Comparison of ENCODE assay signal across 33 cellular contexts in genomic region chr12:75294797-75295196, GRCh38. TPM values are rescaled to one million over a fixed set of nuclear protein-coding genes. Genes with fewer than 3 reads are reported as not detected.
"Had no signal": no experiment of that assay in that cellular context is flagged by ENCODE, and none has a peak within 500 bp of the region (broad histone marks: within the 10 kb centered on the region; RNA-seq: fewer than 3 reads in every experiment).

No MANE protein-coding gene starts in this region.

- H3K27ac ChIP-seq: ascending aorta, cardiac muscle cell, KMS-11, PC-9 had no signal

- H3K4me3 Mint-ChIP-seq: activated CD4-positive, alpha-beta T cell treated with anti-CD3 and anti-CD28 coated beads for 36 hours; activated CD4-positive, alpha-beta T cell treated with anti-CD3 and anti-CD28 coated beads, Interleukin-2, amount 10 ng/mL, durations not matched to agents 7 days and 5 days; activated CD8-positive, alpha-beta T cell treated with anti-CD3 and anti-CD28 coated beads, Interleukin-2, amount 10 ng/mL, durations not matched to agents 7 days and 5 days; activated naive CD4-positive, alpha-beta T cell treated with anti-CD3 and anti-CD28 coated beads, Interleukin-2, amount 50 U/mL, for 24 hours; activated naive CD8-positive, alpha-beta T cell treated with anti-CD3 and anti-CD28 coated beads, Interleukin-2, amount 10 ng/mL, durations not matched to agents 7 days and 5 days; activated T-cell treated with anti-CD3 and anti-CD28 coated beads, Interleukin-2, amount 50 U/mL, for 24 hours; central memory CD8-positive, alpha-beta T cell; T-helper 1 cell treated with Interleukin-12 subunit alpha and Interleukin-12 subunit beta and Interleukin-4 antibody, amounts not matched to agents 30 μg/mL and 1 μg/mL, for 36 hours; T-helper 2 cell treated with Interferon-gamma antibody and Interleukin-4, amounts not matched to agents 5 μg/mL and 100 μg/mL, for 36 hours had no signal

- H3K4me3 ChIP-seq: ascending aorta, cardiac muscle cell, PC-9 had no signal

- H3K36me3 ChIP-seq: ascending aorta, cardiac muscle cell had no signal

- H3K4me2 ChIP-seq: KMS-11, PC-9 had no signal

- H3K4me1 ChIP-seq: ascending aorta had no signal

- H2AFZ ChIP-seq: PC-9 had no signal

- H3K4me1 Mint-ChIP-seq: activated CD4-positive, alpha-beta T cell treated with anti-CD3 and anti-CD28 coated beads for 36 hours; activated CD4-positive, alpha-beta T cell treated with anti-CD3 and anti-CD28 coated beads, Interleukin-2, amount 10 ng/mL, durations not matched to agents 7 days and 5 days; activated naive CD4-positive, alpha-beta T cell treated with anti-CD3 and anti-CD28 coated beads, Interleukin-2, amount 50 U/mL, for 24 hours; central memory CD8-positive, alpha-beta T cell had no signal

- H3K36me3 Mint-ChIP-seq: activated naive CD4-positive, alpha-beta T cell treated with anti-CD3 and anti-CD28 coated beads, Interleukin-2, amount 50 U/mL, for 24 hours; activated naive CD8-positive, alpha-beta T cell treated with anti-CD3 and anti-CD28 coated beads, Interleukin-2, amount 10 ng/mL, durations not matched to agents 7 days and 5 days had no signal

- H3K27me3 ChIP-seq: ascending aorta, cardiac muscle cell had no signal

- ATAC-seq: activated CD4-positive, alpha-beta T cell treated with anti-CD3 and anti-CD28 coated beads for 36 hours; activated CD4-positive, CD25-positive, alpha-beta regulatory T cell treated with anti-CD3 and anti-CD28 coated beads, Interleukin-2, amount 50 U/mL, for 24 hours; activated CD8-positive, alpha-beta T cell treated with anti-CD3 and anti-CD28 coated beads, Interleukin-2, amount 10 ng/mL, durations not matched to agents 7 days and 5 days had no signal

- H3K27ac Mint-ChIP-seq: activated CD4-positive, alpha-beta T cell treated with anti-CD3 and anti-CD28 coated beads for 36 hours; activated CD4-positive, alpha-beta T cell treated with anti-CD3 and anti-CD28 coated beads, Interleukin-2, amount 10 ng/mL, durations not matched to agents 7 days and 5 days; activated CD8-positive, alpha-beta T cell treated with anti-CD3 and anti-CD28 coated beads, Interleukin-2, amount 10 ng/mL, durations not matched to agents 7 days and 5 days; activated naive CD4-positive, alpha-beta T cell treated with anti-CD3 and anti-CD28 coated beads, Interleukin-2, amount 50 U/mL, for 24 hours; activated naive CD8-positive, alpha-beta T cell treated with anti-CD3 and anti-CD28 coated beads, Interleukin-2, amount 10 ng/mL, durations not matched to agents 7 days and 5 days; activated T-cell treated with anti-CD3 and anti-CD28 coated beads, Interleukin-2, amount 50 U/mL, for 24 hours; activated T-helper 2 cell treated with anti-CD3 and anti-CD28 coated beads, Interferon-gamma antibody, Interleukin-2, Interleukin-4, amounts not matched to agents 10 μg/mL and 5 μg/mL and 100 μg/mL, durations not matched to agents 14 hours and 24 hours and 36 hours; T-helper 1 cell treated with Interleukin-12 subunit alpha and Interleukin-12 subunit beta and Interleukin-4 antibody, amounts not matched to agents 30 μg/mL and 1 μg/mL, for 36 hours; T-helper 2 cell treated with Interferon-gamma antibody and Interleukin-4, amounts not matched to agents 5 μg/mL and 100 μg/mL, for 36 hours had no signal

- H3K9me3 ChIP-seq: ascending aorta had no signal

- H3K9ac ChIP-seq: KMS-11 had no signal

- H3K27me3 Mint-ChIP-seq: activated CD4-positive, alpha-beta T cell treated with anti-CD3 and anti-CD28 coated beads for 36 hours; activated CD4-positive, alpha-beta T cell treated with anti-CD3 and anti-CD28 coated beads, Interleukin-2, amount 10 ng/mL, durations not matched to agents 7 days and 5 days; activated naive CD4-positive, alpha-beta T cell treated with anti-CD3 and anti-CD28 coated beads, Interleukin-2, amount 50 U/mL, for 24 hours; activated naive CD8-positive, alpha-beta T cell treated with anti-CD3 and anti-CD28 coated beads, Interleukin-2, amount 10 ng/mL, durations not matched to agents 7 days and 5 days; activated T-cell treated with anti-CD3 and anti-CD28 coated beads, Interleukin-2, amount 50 U/mL, for 24 hours; central memory CD8-positive, alpha-beta T cell had no signal

- DNase-seq: activated CD4-positive, alpha-beta T cell treated with anti-CD3 and anti-CD28 coated beads for 36 hours; activated CD4-positive, alpha-beta T cell treated with anti-CD3 and anti-CD28 coated beads, Interleukin-2, amount 10 ng/mL, durations not matched to agents 7 days and 5 days; activated CD4-positive, alpha-beta T cell treated with anti-CD3 and anti-CD28 coated beads, Interleukin-2, amount 50 U/mL, for 48 hours; activated CD8-positive, alpha-beta T cell treated with anti-CD3 and anti-CD28 coated beads, Interleukin-2, amount 10 ng/mL, durations not matched to agents 7 days and 5 days; activated gamma-delta T cell; activated naive CD4-positive, alpha-beta T cell treated with Interleukin-2 at 50 U/mL for 16 hours; activated naive CD8-positive, alpha-beta T cell treated with anti-CD3 and anti-CD28 coated beads, Interleukin-2, amount 10 ng/mL, durations not matched to agents 7 days and 5 days; activated T-cell treated with anti-CD3 and anti-CD28 coated beads, Interleukin-2, amount 50 U/mL, for 24 hours; amygdala; MM.1S; MV-4-11; NCI-H1092; NCI-H1436 treated with DMSO at 0.1 percent for 48 hours; NCI-H1694 treated with DMSO at 0.1 percent for 48 hours; NCI-H2029; NCI-H2227 treated with DMSO at 0.1 percent for 48 hours; NCI-H446; NCI-H510A treated with DMSO at 0.1 percent for 48 hours; NCI-H526 treated with DMSO at 0.1 percent for 48 hours; NCI-H774; PC-9; Right ventricle myocardium superior had no signal

- H3K9me3 Mint-ChIP-seq: activated CD4-positive, alpha-beta T cell treated with anti-CD3 and anti-CD28 coated beads, Interleukin-2, amount 10 ng/mL, durations not matched to agents 7 days and 5 days; activated naive CD4-positive, alpha-beta T cell treated with anti-CD3 and anti-CD28 coated beads, Interleukin-2, amount 50 U/mL, for 24 hours; activated naive CD8-positive, alpha-beta T cell treated with anti-CD3 and anti-CD28 coated beads, Interleukin-2, amount 10 ng/mL, durations not matched to agents 7 days and 5 days; activated T-cell treated with anti-CD3 and anti-CD28 coated beads, Interleukin-2, amount 50 U/mL, for 24 hours; activated T-helper 2 cell treated with anti-CD3 and anti-CD28 coated beads, Interferon-gamma antibody, Interleukin-2, Interleukin-4, amounts not matched to agents 10 μg/mL and 5 μg/mL and 100 μg/mL, durations not matched to agents 14 hours and 24 hours and 36 hours; central memory CD8-positive, alpha-beta T cell; T-helper 1 cell treated with Interleukin-12 subunit alpha and Interleukin-12 subunit beta and Interleukin-4 antibody, amounts not matched to agents 30 μg/mL and 1 μg/mL, for 36 hours; T-helper 2 cell treated with Interferon-gamma antibody and Interleukin-4, amounts not matched to agents 5 μg/mL and 100 μg/mL, for 36 hours had no signal

RNA-seq across cellular contexts. Expression of gene GLIPR1L1, which starts 39.7 kb away (rescaled TPM):
- total RNA-seq: activated CD4-positive, alpha-beta T cell treated with anti-CD3 and anti-CD28 coated beads for 36 hours; activated CD4-positive, alpha-beta T cell treated with anti-CD3 and anti-CD28 coated beads, Interleukin-2, amount 10 ng/mL, durations not matched to agents 7 days and 5 days; activated CD8-positive, alpha-beta T cell treated with anti-CD3 and anti-CD28 coated beads, Interleukin-2, amount 10 ng/mL, durations not matched to agents 7 days and 5 days; activated naive CD8-positive, alpha-beta T cell treated with anti-CD3 and anti-CD28 coated beads, Interleukin-2, amount 10 ng/mL, durations not matched to agents 7 days and 5 days; activated T-helper 2 cell treated with anti-CD3 and anti-CD28 coated beads, Interferon-gamma antibody, Interleukin-2, Interleukin-4, amounts not matched to agents 10 μg/mL and 5 μg/mL and 100 μg/mL, durations not matched to agents 14 hours and 24 hours and 36 hours; ascending aorta; cardiac muscle cell; LHCN-M2; PC-9; Right ventricle myocardium superior had no signal
- polyA plus RNA-seq: adipose tissue, cardiac muscle cell had no signal
